In genomic region chr1:9402256-9402616, GRCh38 we compare ENCODE assay signal across 23 cellular contexts.
A peak's percentile ranks its signal among the peaks of the same experiment; 100 is the strongest.
DNase-seq lines count a peak whose midpoint lies in the region; ATAC-seq and TF ChIP-seq lines count a peak whose summit lies in the region.
"Had no signal": no experiment of that assay in that cellular context is flagged by ENCODE, and none has a peak within 500 bp of the region (broad histone marks: within the 10 kb centered on the region; RNA-seq: fewer than 3 reads in every experiment).

No MANE protein-coding gene starts in this region.

- no peak overlapping the region for H2AFZ ChIP-seq in MM.1S (ENCODE audit: low read length)

- ATAC-seq in activated naive CD4-positive, alpha-beta T cell treated with anti-CD3 and anti-CD28 coated beads, Interleukin-2, amount 50 U/mL, for 72 hours: no peak
- ATAC-seq in thoracic aorta (ENCODE audit: insufficient number of reproducible peaks, low FRiP score, low read depth): no peak
- no peak for ATAC-seq in GM21619 (IDR thresholded peaks at IDR 0.05; ENCODE audit: unreplicated experiment)
- ATAC-seq: T-helper 17 cell had no signal

- H3K27me3 ChIP-seq in dorsolateral prefrontal cortex: no peaks in the 10 kb centered on the region
- H3K27me3 ChIP-seq in thoracic aorta (replicated peaks; ENCODE audit: insufficient read depth): no peaks in the 10 kb centered on the region
- no peaks in the 10 kb centered on the region for H3K27me3 ChIP-seq in MM.1S (replicated peaks; ENCODE audit: insufficient read depth, low read length)
- H3K27me3 ChIP-seq: BE2C, esophagus squamous epithelium, gastroesophageal sphincter, uterus had no signal

- no peaks in the 10 kb centered on the region for H4K20me1 ChIP-seq in MM.1S (ENCODE audit: insufficient read depth, low read length)

- H3K36me3 ChIP-seq in mesodermal cell (ENCODE audit: control insufficient read depth, insufficient read depth, low read length) (no peaks in the 10 kb centered on the region), thoracic aorta (no peaks in the 10 kb centered on the region), MM.1S (replicated peaks; ENCODE audit: insufficient read depth, low read length) (no peaks in the 10 kb centered on the region)
- H3K36me3 ChIP-seq: BE2C, esophagus squamous epithelium, gastroesophageal sphincter, neutrophil, uterus had no signal

- no peak overlapping the region for H3K4me3 Mint-ChIP-seq in activated naive CD4-positive, alpha-beta T cell treated with anti-CD3 and anti-CD28 coated beads, Interleukin-2, amount 50 U/mL, for 24 hours
- H3K4me3 Mint-ChIP-seq: activated CD4-positive, alpha-beta T cell treated with anti-CD3 and anti-CD28 coated beads, Interleukin-2, amount 10 ng/mL, durations not matched to agents 7 days and 5 days; central memory CD8-positive, alpha-beta T cell; T-helper 17 cell had no signal

- 93 to 97% methylated on average over 4 of the region's 7 CpGs for WGBS in mesodermal cell (ENCODE audit: insufficient coverage in 2 of 2), 2 experiments

- H3K27me3 Mint-ChIP-seq in activated naive CD4-positive, alpha-beta T cell treated with anti-CD3 and anti-CD28 coated beads, Interleukin-2, amount 50 U/mL, for 24 hours: no peaks in the 10 kb centered on the region
- H3K27me3 Mint-ChIP-seq: central memory CD8-positive, alpha-beta T cell; T-helper 17 cell had no signal

- H3K4me3 ChIP-seq in dorsolateral prefrontal cortex (no peak overlapping the region), mesodermal cell (ENCODE audit: extremely low read depth, insufficient read depth, low read length, poor library complexity, severe bottlenecking) (no peak overlapping the region), thoracic aorta (no peak overlapping the region), MM.1S (ENCODE audit: low read length) (no peak overlapping the region)
- H3K4me3 ChIP-seq: esophagus squamous epithelium, gastroesophageal sphincter, uterus had no signal

- intact Hi-C loops in dorsolateral prefrontal cortex (cut with DNase I): no loop called here

- H3F3A ChIP-seq in MM.1S (ENCODE audit: insufficient read depth, low read length): no peaks in the 10 kb centered on the region

- no peak overlapping the region for H3K4me2 ChIP-seq in MM.1S (ENCODE audit: low read depth, low read length)

- H3K79me2 ChIP-seq in MM.1S (ENCODE audit: low read length): no peaks in the 10 kb centered on the region

- H3K4me1 ChIP-seq in mesodermal cell (ENCODE audit: control insufficient read depth, insufficient read depth, low read length, poor library complexity, severe bottlenecking) (peaks cover 45% of the 10 kb centered on the region), thoracic aorta (ENCODE audit: control insufficient read depth in 1 of 2, low read depth in 2 of 2) (peaks cover 40 to 79% of the 10 kb centered on the region in 2 donors), MM.1S (ENCODE audit: low read length) (peaks cover 6% of the 10 kb centered on the region; the same call in 1 of the 2 replicates)
- H3K4me1 ChIP-seq: BE2C had no signal

- DNase-seq in activated naive CD4-positive, alpha-beta T cell treated with anti-CD3 and anti-CD28 coated beads, Interleukin-2, amount 50 U/mL, for 72 hours (ENCODE audit: low spot score in 2 of 2): no peak
- DNase-seq in dorsolateral prefrontal cortex (no peak), thoracic aorta (ENCODE audit: low spot score) (no peak), MM.1S (no peak)
- DNase-seq in activated CD4-positive, alpha-beta T cell treated with anti-CD3 and anti-CD28 coated beads, Interleukin-2, amount 50 U/mL, for 48 hours: no peak
- DNase-seq: activated CD4-positive, alpha-beta T cell treated with anti-CD3 and anti-CD28 coated beads, Interleukin-2, amount 10 ng/mL, durations not matched to agents 7 days and 5 days; activated CD8-positive, alpha-beta memory T cell treated with anti-CD3 and anti-CD28 coated beads, Interleukin-2, amount 50 U/mL, for 4 hours; BE2C; effector CD8-positive, alpha-beta T cell; esophagus squamous epithelium; NCI-H1436 treated with DMSO at 0.1 percent for 48 hours; NCI-H748 treated with DMSO at 0.1 percent for 48 hours; OCI-M1; stimulated activated CD8-positive, alpha-beta memory T cell treated with anti-CD3 and anti-CD28 coated beads, Interleukin-4, amount 100 ng/mL, for 48 hours; T-helper 17 cell; uterus had no signal

- H3K9me3 ChIP-seq in mesodermal cell (ENCODE audit: control insufficient read depth, low read length) (no peaks in the 10 kb centered on the region), thoracic aorta (no peaks in the 10 kb centered on the region), MM.1S (replicated peaks; ENCODE audit: insufficient read depth, low read length) (no peaks in the 10 kb centered on the region)
- H3K9me3 ChIP-seq: BE2C, esophagus squamous epithelium, gastroesophageal sphincter, neutrophil, uterus had no signal

- peak overlapping the region; percentile 59 for H3K27ac Mint-ChIP-seq in activated naive CD4-positive, alpha-beta T cell treated with anti-CD3 and anti-CD28 coated beads, Interleukin-2, amount 50 U/mL, for 24 hours
- H3K27ac Mint-ChIP-seq in activated naive CD4-positive, alpha-beta T cell treated with anti-CD3 and anti-CD28 coated beads, Interleukin-2, amount 50 U/mL, for 72 hours: no peak overlapping the region
- H3K27ac Mint-ChIP-seq: activated CD4-positive, alpha-beta T cell treated with anti-CD3 and anti-CD28 coated beads, Interleukin-2, amount 10 ng/mL, durations not matched to agents 7 days and 5 days; T-helper 17 cell had no signal

- H3K9ac ChIP-seq in MM.1S (ENCODE audit: low read length): no peak overlapping the region

- TF ChIP-seq CTCF in dorsolateral prefrontal cortex (IDR thresholded peaks at IDR 0.05 in 54 of 56, conservative IDR thresholded peaks at IDR 0.05 in 2 of 56; ENCODE audit: low read depth in 1 of 56, partially characterized antibody in 56 of 56) (no peak), thoracic aorta (IDR thresholded peaks at IDR 0.05) (no peak), MM.1S (IDR thresholded peaks at IDR 0.05; ENCODE audit: low read length) (no peak)

- no peaks in the 10 kb centered on the region for H3K36me3 Mint-ChIP-seq in activated naive CD4-positive, alpha-beta T cell treated with anti-CD3 and anti-CD28 coated beads, Interleukin-2, amount 50 U/mL, for 24 hours
- H3K36me3 Mint-ChIP-seq in activated naive CD4-positive, alpha-beta T cell treated with anti-CD3 and anti-CD28 coated beads, Interleukin-2, amount 50 U/mL, for 72 hours: no peaks in the 10 kb centered on the region

- H3K27ac ChIP-seq in dorsolateral prefrontal cortex (peak overlapping the region in 46 of 59 donors; percentile 6 to 95 (median 60)), mesodermal cell (ENCODE audit: low read depth, low read length, severe bottlenecking) (peak overlapping the region; percentile 62), thoracic aorta (peak overlapping the region; percentile 86 to 93), MM.1S (ENCODE audit: low read length) (no peak overlapping the region)
- H3K27ac ChIP-seq: 22Rv1, neutrophil, uterus had no signal

- H3K4me1 Mint-ChIP-seq in activated naive CD4-positive, alpha-beta T cell treated with anti-CD3 and anti-CD28 coated beads, Interleukin-2, amount 50 U/mL, for 24 hours: peaks cover 24% of the 10 kb centered on the region
- H3K4me1 Mint-ChIP-seq: central memory CD8-positive, alpha-beta T cell had no signal

- H3K9me3 Mint-ChIP-seq in activated naive CD4-positive, alpha-beta T cell treated with anti-CD3 and anti-CD28 coated beads, Interleukin-2, amount 50 U/mL, for 24 hours: no peaks in the 10 kb centered on the region
- H3K9me3 Mint-ChIP-seq in activated naive CD4-positive, alpha-beta T cell treated with anti-CD3 and anti-CD28 coated beads, Interleukin-2, amount 50 U/mL, for 72 hours: no peaks in the 10 kb centered on the region
- H3K9me3 Mint-ChIP-seq: activated CD4-positive, alpha-beta T cell treated with anti-CD3 and anti-CD28 coated beads, Interleukin-2, amount 10 ng/mL, durations not matched to agents 7 days and 5 days; central memory CD8-positive, alpha-beta T cell had no signal

- no peaks in the 10 kb centered on the region for H3K9me2 ChIP-seq in MM.1S (replicated peaks; ENCODE audit: insufficient read depth, low read length)
